Comparison of ENCODE assay signal across 30 cellular contexts in the genomic region with DNA sequence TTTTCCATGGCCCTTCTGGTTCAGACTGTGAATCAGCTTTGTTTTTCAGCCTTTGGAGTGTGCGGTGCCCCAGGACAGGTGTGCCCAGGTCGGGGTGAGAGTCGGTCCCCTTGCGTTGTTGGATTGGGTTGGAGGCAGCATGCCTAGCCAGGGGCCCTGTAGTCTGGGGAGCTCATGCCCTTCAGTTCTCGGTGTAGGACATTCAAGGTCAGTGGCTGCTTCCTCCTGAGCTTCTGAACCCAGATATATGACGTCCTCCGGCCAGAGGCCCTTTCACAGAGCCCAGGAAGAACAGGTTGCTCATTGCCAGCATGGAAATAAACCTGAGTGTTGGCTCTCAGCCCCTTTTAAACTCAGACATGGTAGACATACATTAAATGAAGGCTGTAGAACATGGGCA. TPM values are rescaled to one million over a fixed set of nuclear protein-coding genes. Genes with fewer than 3 reads are reported as not detected.
"Had no signal": no experiment of that assay in that cellular context is flagged by ENCODE, and none has a peak within 500 bp of the region (broad histone marks: within the 10 kb centered on the region; RNA-seq: fewer than 3 reads in every experiment).

No MANE protein-coding gene starts in this region.

- H3K27me3 ChIP-seq: MG63 had no signal

- H3K4me2 ChIP-seq: KMS-11 had no signal

- H3K4me3 Mint-ChIP-seq: activated B cell treated with CpG ODN at 0.5 μM for 24 hours; activated CD4-positive, alpha-beta memory T cell treated with anti-CD3 and anti-CD28 coated beads, Interleukin-2, amount 10 ng/mL, durations not matched to agents 7 days and 5 days; activated CD4-positive, alpha-beta T cell treated with anti-CD3 and anti-CD28 coated beads, Interleukin-2, amount 10 ng/mL, durations not matched to agents 24 days and 14 days; activated naive CD4-positive, alpha-beta T cell treated with anti-CD3 and anti-CD28 coated beads, Interleukin-2, amount 10 ng/mL, durations not matched to agents 7 days and 5 days; activated naive CD8-positive, alpha-beta T cell treated with anti-CD3 and anti-CD28 coated beads for 36 hours; activated T-helper 17 cell treated with anti-CD3 and anti-CD28 coated beads, Interleukin-2, amount 50 U/mL, for 72 hours; T-helper 17 cell had no signal

- H3K9me3 Mint-ChIP-seq: activated B cell treated with CpG ODN at 0.5 μM for 24 hours; activated CD4-positive, alpha-beta memory T cell treated with anti-CD3 and anti-CD28 coated beads, Interleukin-2, amount 10 ng/mL, durations not matched to agents 7 days and 5 days; activated CD4-positive, alpha-beta T cell treated with anti-CD3 and anti-CD28 coated beads, Interleukin-2, amount 10 ng/mL, durations not matched to agents 24 days and 14 days; activated naive CD4-positive, alpha-beta T cell treated with anti-CD3 and anti-CD28 coated beads, Interleukin-2, amount 10 ng/mL, durations not matched to agents 7 days and 5 days; activated naive CD8-positive, alpha-beta T cell treated with anti-CD3 and anti-CD28 coated beads for 36 hours; activated T-helper 17 cell treated with anti-CD3 and anti-CD28 coated beads, Interleukin-2, amount 50 U/mL, for 72 hours had no signal

- H3K4me3 ChIP-seq: MG63 had no signal

- H3K36me3 ChIP-seq: MG63 had no signal

- DNase-seq: activated B cell treated with CpG ODN at 0.5 μM for 24 hours; activated CD4-positive, alpha-beta memory T cell treated with anti-CD3 and anti-CD28 coated beads, Interleukin-2, amount 10 ng/mL, durations not matched to agents 7 days and 5 days; activated CD4-positive, alpha-beta T cell treated with anti-CD3 and anti-CD28 coated beads for 1 hour; activated CD4-positive, alpha-beta T cell treated with anti-CD3 and anti-CD28 coated beads, Interleukin-2, amount 10 ng/mL, durations not matched to agents 24 days and 14 days; activated gamma-delta T cell; activated naive CD4-positive, alpha-beta T cell treated with anti-CD3 and anti-CD28 coated beads, Interleukin-2, amount 10 ng/mL, durations not matched to agents 7 days and 5 days; activated naive CD8-positive, alpha-beta T cell treated with anti-CD3 and anti-CD28 coated beads for 36 hours; activated T-cell treated with anti-CD3 and anti-CD28 coated beads for 4 hours; activated T-cell treated with anti-CD3 and anti-CD28 coated beads, Interleukin-2, amount 50 U/mL, for 48 hours; MG63; MV-4-11; NCI-H1092 treated with DMSO at 0.1 percent for 48 hours; NCI-H1417 treated with DMSO at 0.1 percent for 48 hours; NCI-H1694; NCI-H2029; NCI-H2107; NCI-H2171 treated with DMSO at 0.1 percent for 48 hours; NCI-H226; NCI-H510A; NCI-H526 treated with DMSO at 0.1 percent for 48 hours; NCI-H82; RPMI8226; SHP77 treated with DMSO at 0.1 percent for 48 hours; T-helper 17 cell; T-helper 9 cell had no signal

- H3K27me3 Mint-ChIP-seq: activated T-helper 17 cell treated with anti-CD3 and anti-CD28 coated beads, Interleukin-2, amount 50 U/mL, for 72 hours had no signal

- H3K9me3 ChIP-seq: MG63 had no signal

- H3K27ac ChIP-seq: KMS-11 had no signal

- H3K9ac ChIP-seq: KMS-11 had no signal

- H3K4me1 Mint-ChIP-seq: activated B cell treated with CpG ODN at 0.5 μM for 24 hours; activated CD4-positive, alpha-beta memory T cell treated with anti-CD3 and anti-CD28 coated beads, Interleukin-2, amount 10 ng/mL, durations not matched to agents 7 days and 5 days; activated CD4-positive, alpha-beta T cell treated with anti-CD3 and anti-CD28 coated beads, Interleukin-2, amount 10 ng/mL, durations not matched to agents 24 days and 14 days; activated naive CD4-positive, alpha-beta T cell treated with anti-CD3 and anti-CD28 coated beads, Interleukin-2, amount 10 ng/mL, durations not matched to agents 7 days and 5 days; activated naive CD8-positive, alpha-beta T cell treated with anti-CD3 and anti-CD28 coated beads for 36 hours; activated T-helper 17 cell treated with anti-CD3 and anti-CD28 coated beads, Interleukin-2, amount 50 U/mL, for 72 hours; T-helper 17 cell had no signal

- ATAC-seq: activated T-helper 17 cell treated with anti-CD3 and anti-CD28 coated beads, Interleukin-2, amount 50 U/mL, for 72 hours; T-helper 17 cell had no signal

- H3K27ac Mint-ChIP-seq: activated B cell treated with CpG ODN at 0.5 μM for 24 hours; activated CD4-positive, alpha-beta memory T cell treated with anti-CD3 and anti-CD28 coated beads, Interleukin-2, amount 10 ng/mL, durations not matched to agents 7 days and 5 days; activated CD4-positive, alpha-beta T cell treated with anti-CD3 and anti-CD28 coated beads, Interleukin-2, amount 10 ng/mL, durations not matched to agents 24 days and 14 days; activated naive CD4-positive, alpha-beta T cell treated with anti-CD3 and anti-CD28 coated beads, Interleukin-2, amount 10 ng/mL, durations not matched to agents 7 days and 5 days; activated naive CD8-positive, alpha-beta T cell treated with anti-CD3 and anti-CD28 coated beads for 36 hours; activated T-helper 17 cell treated with anti-CD3 and anti-CD28 coated beads, Interleukin-2, amount 50 U/mL, for 72 hours; T-helper 17 cell had no signal

- H3K36me3 Mint-ChIP-seq: activated naive CD4-positive, alpha-beta T cell treated with anti-CD3 and anti-CD28 coated beads, Interleukin-2, amount 10 ng/mL, durations not matched to agents 7 days and 5 days; activated naive CD8-positive, alpha-beta T cell treated with anti-CD3 and anti-CD28 coated beads for 36 hours had no signal

RNA-seq across cellular contexts. Expression of gene CSRP3, which starts 2.7 kb away (rescaled TPM):
- total RNA-seq: activated B cell treated with CpG ODN at 0.5 μM for 24 hours; activated CD4-positive, alpha-beta memory T cell treated with anti-CD3 and anti-CD28 coated beads, Interleukin-2, amount 10 ng/mL, durations not matched to agents 7 days and 5 days; activated CD4-positive, alpha-beta T cell treated with anti-CD3 and anti-CD28 coated beads, Interleukin-2, amount 10 ng/mL, durations not matched to agents 24 days and 14 days; activated CD8-positive, alpha-beta memory T cell treated with anti-CD3 and anti-CD28 coated beads for 36 hours; activated naive CD8-positive, alpha-beta T cell treated with anti-CD3 and anti-CD28 coated beads for 36 hours; activated T-helper 17 cell treated with anti-CD3 and anti-CD28 coated beads, Interleukin-2, amount 50 U/mL, for 72 hours; OCI-LY7; SK-MEL-5; T-helper 17 cell had no signal
